Comparison of ENCODE assay signal across 11 cellular contexts in the genomic region with DNA sequence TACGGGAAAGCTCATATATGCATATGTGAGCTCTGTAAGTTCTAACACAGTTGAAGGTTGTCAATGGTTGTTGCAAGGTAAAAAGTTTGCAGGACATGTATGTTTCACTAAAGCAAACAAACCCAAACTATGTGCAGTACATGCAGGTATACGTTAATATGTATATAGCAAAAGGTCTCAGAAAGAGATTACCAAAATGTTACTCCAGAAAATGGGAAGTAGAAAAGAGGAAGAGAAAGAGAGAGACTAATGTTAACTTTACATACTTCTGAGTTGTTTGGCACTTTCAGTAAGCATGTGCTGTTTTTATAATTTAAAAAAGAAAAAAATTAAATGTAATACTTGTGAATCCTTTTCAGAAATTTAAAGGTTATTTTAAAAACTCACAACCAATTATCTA.
A peak's percentile ranks its signal among the peaks of the same experiment; 100 is the strongest.
DNase-seq lines count a peak whose midpoint lies in the region; ATAC-seq lines count a peak whose summit lies in the region.
"Had no signal": no experiment of that assay in that cellular context is flagged by ENCODE, and none has a peak within 500 bp of the region (broad histone marks: within the 10 kb centered on the region; RNA-seq: fewer than 3 reads in every experiment).

No MANE protein-coding gene starts in this region.

- no peaks in the 10 kb centered on the region for H3K9me3 Mint-ChIP-seq in stimulated activated naive B cell treated with anti-CD40 and anti-IgM and Interleukin-4, amounts not matched to agents 10 μg/mL and 1 μg/mL and 100 μg/mL, for 72 hours

- peaks cover 0 to 5% of the 10 kb centered on the region in 2 donors for H3K36me3 Mint-ChIP-seq in stimulated activated naive B cell treated with anti-CD40 and anti-IgM and Interleukin-4, amounts not matched to agents 10 μg/mL and 1 μg/mL and 100 μg/mL, for 72 hours
- H3K36me3 Mint-ChIP-seq: activated naive CD8-positive, alpha-beta T cell had no signal

- peaks cover 18 to 44% of the 10 kb centered on the region in 2 donors for H3K4me1 Mint-ChIP-seq in stimulated activated naive B cell treated with anti-CD40 and anti-IgM and Interleukin-4, amounts not matched to agents 10 μg/mL and 1 μg/mL and 100 μg/mL, for 72 hours

- DNase-seq in SIG-M5 (lab: John Stamatoyannopoulos, UW) (peak; percentile 60), NCI-H2081 treated with DMSO at 0.1 percent for 48 hours (lab: John Stamatoyannopoulos, UW) (no peak), NCI-H748 (lab: John Stamatoyannopoulos, UW; ENCODE audit: unreplicated experiment) (no peak)
- no peak for DNase-seq in stimulated activated naive B cell treated with anti-CD40 and anti-IgM and Interleukin-4, amounts not matched to agents 10 μg/mL and 1 μg/mL and 100 μg/mL, for 72 hours
- DNase-seq: NCI-H187 treated with DMSO at 0.1 percent for 48 hours, NCI-H526 treated with DMSO at 0.1 percent for 48 hours, stomach had no signal

- peak; percentile 57 for ATAC-seq in GM21360 (IDR thresholded peaks at IDR 0.05; ENCODE audit: unreplicated experiment)
- ATAC-seq in HG03571 (IDR thresholded peaks at IDR 0.05; ENCODE audit: unreplicated experiment) = peak; percentile 65
- peak; percentile 88 to 95 for ATAC-seq in stimulated activated naive B cell treated with anti-CD40 and anti-IgM and Interleukin-4, amounts not matched to agents 10 μg/mL and 1 μg/mL and 100 μg/mL, for 72 hours (replicated peaks)
- no peak for ATAC-seq in HG03280 (IDR thresholded peaks at IDR 0.05; ENCODE audit: unreplicated experiment)

- no peaks in the 10 kb centered on the region for H3K27me3 Mint-ChIP-seq in stimulated activated naive B cell treated with anti-CD40 and anti-IgM and Interleukin-4, amounts not matched to agents 10 μg/mL and 1 μg/mL and 100 μg/mL, for 72 hours
- H3K27me3 Mint-ChIP-seq: activated naive CD8-positive, alpha-beta T cell had no signal

- H3K4me3 Mint-ChIP-seq in stimulated activated naive B cell treated with anti-CD40 and anti-IgM and Interleukin-4, amounts not matched to agents 10 μg/mL and 1 μg/mL and 100 μg/mL, for 72 hours = peak overlapping the region in 1 of 2 donors; percentile 36
- H3K4me3 Mint-ChIP-seq: activated naive CD8-positive, alpha-beta T cell had no signal

- no peak overlapping the region for H3K27ac Mint-ChIP-seq in stimulated activated naive B cell treated with anti-CD40 and anti-IgM and Interleukin-4, amounts not matched to agents 10 μg/mL and 1 μg/mL and 100 μg/mL, for 72 hours
- H3K27ac Mint-ChIP-seq: activated naive CD8-positive, alpha-beta T cell had no signal
